Comparison of ENCODE assay signal across 12 cellular contexts in the genomic region with DNA sequence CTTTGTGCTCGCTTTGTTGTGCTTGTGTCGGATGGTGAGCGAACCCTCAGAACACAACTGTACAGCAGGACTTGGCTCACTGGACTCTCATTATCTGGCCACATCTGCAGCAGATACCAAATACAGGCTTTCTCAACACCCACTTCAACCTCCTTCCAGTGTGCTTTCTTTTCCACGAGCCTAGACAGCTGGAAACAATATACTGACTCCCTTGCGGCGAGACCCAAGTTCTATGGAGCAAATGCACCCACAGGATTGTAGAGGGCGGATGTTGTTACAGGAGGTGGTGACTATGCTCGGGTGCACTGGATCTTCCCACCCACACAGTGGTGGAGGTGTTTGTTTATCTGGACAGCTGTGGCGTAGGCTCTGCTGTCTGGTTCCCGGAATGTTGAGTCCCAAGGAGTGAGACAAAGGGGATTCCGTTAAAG.
DNase-seq lines count a peak whose midpoint lies in the region; ATAC-seq and TF ChIP-seq lines count a peak whose summit lies in the region.
"Had no signal": no experiment of that assay in that cellular context is flagged by ENCODE, and none has a peak within 500 bp of the region (broad histone marks: within the 10 kb centered on the region; RNA-seq: fewer than 3 reads in every experiment).

No MANE protein-coding gene starts in this region.

- TF ChIP-seq CTCF in foreskin fibroblast (IDR thresholded peaks at IDR 0.05; ENCODE audit: low read depth, low read length) (no peak), RWPE1 (conservative IDR thresholded peaks at IDR 0.05; ENCODE audit: low read depth) (no peak)

- no peak overlapping the region for H3K27ac ChIP-seq in RWPE1
- H3K27ac ChIP-seq: C4-2B had no signal

- POLR2A ChIA-PET in RWPE1 (lab: Yijun Ruan, JAX; ENCODE audit: low non-redundant PET): no interaction called here

- CTCF ChIA-PET in RWPE1 (lab: Yijun Ruan, JAX): interaction anchor here (1.0 kb wide), 1 partner anchor 19 kb away, joined by 3 read pairs; no protein-coding TSS in a partner anchor

- DNase-seq in AG20443 (ENCODE audit: low spot score) (peak; percentile 75), astrocyte of the hippocampus (ENCODE audit: low read depth, low spot score) (peak; percentile 78), foreskin fibroblast (peak; percentile 92 to 97), non-pigmented ciliary epithelial cell (ENCODE audit: low read depth) (peak; percentile 98), RWPE1 (ENCODE audit: low spot score) (no peak), NCI-H2107 treated with DMSO at 0.1 percent for 48 hours (lab: John Stamatoyannopoulos, UW; ENCODE audit: unreplicated experiment) (no peak), HT-29 (ENCODE audit: low spot score) (no peak)
- DNase-seq: activated CD4-positive, alpha-beta T cell treated with anti-CD3 and anti-CD28 coated beads for 48 hours; activated gamma-delta T cell treated with Interleukin-2 at 50 U/mL for 16 hours; effector CD4-positive, alpha-beta T cell had no signal

- H3K4me3 ChIP-seq in foreskin fibroblast (ENCODE audit: low read depth in 1 of 2, low read length in 2 of 2): peak overlapping the region in 1 of 2 donors; percentile 8

- no peak for ATAC-seq in HG02884 (IDR thresholded peaks at IDR 0.05; ENCODE audit: unreplicated experiment)

Comparison
In these comparisons a context has a peak if more than half of its experiments do, and no peak if none do; other contexts are left out.
1. DNase-seq: peak in AG20443 (single experiment), astrocyte of the hippocampus (single experiment), foreskin fibroblast (2 of 2) and non-pigmented ciliary epithelial cell (single experiment); none in RWPE1 (single experiment), NCI-H2107 treated with DMSO at 0.1 percent for 48 hours (single experiment) and HT-29 (single experiment).